Comparison of ENCODE assay signal across 27 cellular contexts in genomic region chr11:3353066-3353465, GRCh38.
"Had no signal": no experiment of that assay in that cellular context is flagged by ENCODE, and none has a peak within 500 bp of the region (broad histone marks: within the 10 kb centered on the region; RNA-seq: fewer than 3 reads in every experiment).

No MANE protein-coding gene starts in this region.

- H3K9me3 ChIP-seq: prostate gland had no signal

- DNase-seq: dermis blood vessel endothelial cell; effector memory CD4-positive, alpha-beta T cell; foreskin keratinocyte; heart left ventricle; kidney; mesenchymal stem cell; midbrain; naive thymus-derived CD4-positive, alpha-beta T cell; nucleus accumbens; stimulated activated CD4-positive, alpha-beta T cell treated with anti-CD3 and anti-CD28 coated beads, Interleukin-12 subunit alpha, Interleukin-12 subunit beta, amount 100 ng/mL, for 4 hours; stimulated activated CD4-positive, alpha-beta T cell treated with anti-CD3 and anti-CD28 coated beads, Interleukin-1b, Interleukin-23, amount 100 ng/mL, for 48 hours; stimulated activated CD4-positive, alpha-beta T cell treated with anti-CD3 and anti-CD28 coated beads, Interleukin-4, amount 100 ng/mL, for 1 hour; stimulated activated CD8-positive, alpha-beta memory T cell treated with anti-CD3 and anti-CD28 coated beads, Interleukin-4, amount 100 ng/mL, for 48 hours; stimulated activated naive CD4-positive, alpha-beta T cell; stimulated activated naive CD8-positive, alpha-beta T cell treated with anti-CD3 and anti-CD28 coated beads, Interleukin-15, amount 100 ng/mL, for 72 hours; transverse colon; upper lobe of right lung; uterus had no signal

- H3K36me3 ChIP-seq: prostate gland, right atrium auricular region, transverse colon, upper lobe of right lung, uterus had no signal

- ATAC-seq: foreskin keratinocyte; gastroesophageal sphincter; heart left ventricle; left lobe of liver; naive thymus-derived CD4-positive, alpha-beta T cell; sciatic nerve; stimulated activated naive CD8-positive, alpha-beta T cell treated with anti-CD3 and anti-CD28 coated beads, Interleukin-15, amount 100 ng/mL, for 72 hours; upper lobe of right lung had no signal

- H3K4me1 ChIP-seq: esophagus muscularis mucosa, foreskin keratinocyte, gastroesophageal sphincter, heart left ventricle, prostate gland, right atrium auricular region, suprapubic skin, transverse colon, upper lobe of right lung, uterus had no signal

- H3K27ac ChIP-seq: esophagus muscularis mucosa, foreskin keratinocyte, gastroesophageal sphincter, heart left ventricle, hepatocyte, prostate gland, right atrium auricular region, suprapubic skin, transverse colon, upper lobe of right lung, uterus had no signal

- H3K4me3 ChIP-seq: esophagus muscularis mucosa, gastroesophageal sphincter, heart left ventricle, hepatocyte, prostate gland, right atrium auricular region, smooth muscle cell, suprapubic skin, transverse colon, upper lobe of right lung, uterus had no signal

- H3K4me2 ChIP-seq: hepatocyte, smooth muscle cell had no signal

- H2AFZ ChIP-seq: hepatocyte had no signal

- H3K27me3 ChIP-seq: esophagus muscularis mucosa, foreskin keratinocyte, gastroesophageal sphincter, heart left ventricle, hepatocyte, right atrium auricular region, suprapubic skin, transverse colon, upper lobe of right lung, uterus had no signal

- H3K79me2 ChIP-seq: hepatocyte had no signal
